In genomic region chr5:38287124-38287523, GRCh38 we compare ENCODE assay signal across 28 cellular contexts.
"Had no signal": no experiment of that assay in that cellular context is flagged by ENCODE, and none has a peak within 500 bp of the region (broad histone marks: within the 10 kb centered on the region; RNA-seq: fewer than 3 reads in every experiment).

No MANE protein-coding gene starts in this region.

- H3K4me3 ChIP-seq: colonic mucosa, coronary artery, dorsolateral prefrontal cortex, esophagus muscularis mucosa, esophagus squamous epithelium, gastrocnemius medialis, gastroesophageal sphincter, heart left ventricle, heart right ventricle had no signal

- H3K9me3 ChIP-seq: colonic mucosa, esophagus muscularis mucosa, esophagus squamous epithelium, gastrocnemius medialis, gastroesophageal sphincter, heart left ventricle, heart right ventricle had no signal

- DNase-seq: colonic mucosa; cortex of kidney; dermis blood vessel endothelial cell; dorsolateral prefrontal cortex; effector CD4-positive, alpha-beta T cell; effector CD8-positive, alpha-beta T cell; effector memory CD4-positive, alpha-beta T cell; effector memory CD8-positive, alpha-beta T cell; endodermal cell; erythroblast; esophagus squamous epithelium; foreskin fibroblast; foreskin keratinocyte; foreskin melanocyte; gastrocnemius medialis; glutamatergic neuron; head of caudate nucleus; heart left ventricle; heart right ventricle had no signal

- FAIRE-seq: colon, endometrium, endothelial cell of umbilical vein, frontal cortex had no signal

- H3K4me1 ChIP-seq: colonic mucosa, esophagus muscularis mucosa, esophagus squamous epithelium, foreskin keratinocyte, gastrocnemius medialis, gastroesophageal sphincter, heart left ventricle, heart right ventricle had no signal

- H3K27ac ChIP-seq: colonic mucosa, coronary artery, dorsolateral prefrontal cortex, epithelial cell of prostate, esophagus muscularis mucosa, esophagus squamous epithelium, foreskin keratinocyte, gastrocnemius medialis, gastroesophageal sphincter, heart left ventricle, heart right ventricle had no signal

- ATAC-seq: effector memory CD8-positive, alpha-beta T cell; esophagus mucosa; foreskin keratinocyte; gastrocnemius medialis; gastroesophageal sphincter; heart left ventricle; heart right ventricle had no signal
